Comparison of ENCODE assay signal across 1 cellular context in the genomic region with DNA sequence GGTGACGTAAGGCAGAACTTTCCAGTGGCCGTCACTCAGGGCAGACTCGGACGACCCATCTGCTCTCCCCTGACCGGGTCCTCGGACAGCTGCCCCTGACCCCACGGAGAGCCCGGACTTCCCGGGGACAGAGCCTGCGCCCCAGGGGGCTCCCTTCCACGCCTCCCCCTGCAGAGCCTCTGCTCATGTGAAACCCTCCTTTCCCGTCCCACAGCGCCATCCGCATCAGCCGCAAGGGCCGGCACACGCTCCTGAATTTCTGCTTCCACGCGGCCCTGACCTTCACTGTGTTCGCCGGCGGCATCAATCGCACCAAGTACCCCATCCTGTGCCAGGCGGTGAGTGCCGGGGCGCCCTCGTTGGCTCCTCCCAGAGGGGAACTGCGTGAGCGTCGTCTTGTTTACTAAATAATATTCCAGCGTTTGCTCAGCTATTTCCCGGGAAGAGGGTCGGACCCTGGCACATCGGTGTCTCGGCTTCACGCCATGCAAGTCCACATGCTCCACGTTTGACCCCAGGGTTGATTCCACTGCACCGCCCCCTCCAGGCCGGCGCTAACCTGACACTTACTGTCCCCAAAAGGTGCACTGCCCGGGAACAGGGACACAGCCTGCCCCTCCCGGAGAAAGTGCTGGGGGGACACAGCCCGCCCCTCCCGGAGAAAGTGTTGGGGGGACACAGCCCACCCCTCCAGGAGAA.
TF ChIP-seq lines count a peak whose summit lies in the region.

No MANE protein-coding gene starts in this region.

TF ChIP-seq in GM23338, 12 proteins besides CTCF, POLR2A, EP300 and RAD21 (continued from another document):
- TF ChIP-seq, protein P1, sequence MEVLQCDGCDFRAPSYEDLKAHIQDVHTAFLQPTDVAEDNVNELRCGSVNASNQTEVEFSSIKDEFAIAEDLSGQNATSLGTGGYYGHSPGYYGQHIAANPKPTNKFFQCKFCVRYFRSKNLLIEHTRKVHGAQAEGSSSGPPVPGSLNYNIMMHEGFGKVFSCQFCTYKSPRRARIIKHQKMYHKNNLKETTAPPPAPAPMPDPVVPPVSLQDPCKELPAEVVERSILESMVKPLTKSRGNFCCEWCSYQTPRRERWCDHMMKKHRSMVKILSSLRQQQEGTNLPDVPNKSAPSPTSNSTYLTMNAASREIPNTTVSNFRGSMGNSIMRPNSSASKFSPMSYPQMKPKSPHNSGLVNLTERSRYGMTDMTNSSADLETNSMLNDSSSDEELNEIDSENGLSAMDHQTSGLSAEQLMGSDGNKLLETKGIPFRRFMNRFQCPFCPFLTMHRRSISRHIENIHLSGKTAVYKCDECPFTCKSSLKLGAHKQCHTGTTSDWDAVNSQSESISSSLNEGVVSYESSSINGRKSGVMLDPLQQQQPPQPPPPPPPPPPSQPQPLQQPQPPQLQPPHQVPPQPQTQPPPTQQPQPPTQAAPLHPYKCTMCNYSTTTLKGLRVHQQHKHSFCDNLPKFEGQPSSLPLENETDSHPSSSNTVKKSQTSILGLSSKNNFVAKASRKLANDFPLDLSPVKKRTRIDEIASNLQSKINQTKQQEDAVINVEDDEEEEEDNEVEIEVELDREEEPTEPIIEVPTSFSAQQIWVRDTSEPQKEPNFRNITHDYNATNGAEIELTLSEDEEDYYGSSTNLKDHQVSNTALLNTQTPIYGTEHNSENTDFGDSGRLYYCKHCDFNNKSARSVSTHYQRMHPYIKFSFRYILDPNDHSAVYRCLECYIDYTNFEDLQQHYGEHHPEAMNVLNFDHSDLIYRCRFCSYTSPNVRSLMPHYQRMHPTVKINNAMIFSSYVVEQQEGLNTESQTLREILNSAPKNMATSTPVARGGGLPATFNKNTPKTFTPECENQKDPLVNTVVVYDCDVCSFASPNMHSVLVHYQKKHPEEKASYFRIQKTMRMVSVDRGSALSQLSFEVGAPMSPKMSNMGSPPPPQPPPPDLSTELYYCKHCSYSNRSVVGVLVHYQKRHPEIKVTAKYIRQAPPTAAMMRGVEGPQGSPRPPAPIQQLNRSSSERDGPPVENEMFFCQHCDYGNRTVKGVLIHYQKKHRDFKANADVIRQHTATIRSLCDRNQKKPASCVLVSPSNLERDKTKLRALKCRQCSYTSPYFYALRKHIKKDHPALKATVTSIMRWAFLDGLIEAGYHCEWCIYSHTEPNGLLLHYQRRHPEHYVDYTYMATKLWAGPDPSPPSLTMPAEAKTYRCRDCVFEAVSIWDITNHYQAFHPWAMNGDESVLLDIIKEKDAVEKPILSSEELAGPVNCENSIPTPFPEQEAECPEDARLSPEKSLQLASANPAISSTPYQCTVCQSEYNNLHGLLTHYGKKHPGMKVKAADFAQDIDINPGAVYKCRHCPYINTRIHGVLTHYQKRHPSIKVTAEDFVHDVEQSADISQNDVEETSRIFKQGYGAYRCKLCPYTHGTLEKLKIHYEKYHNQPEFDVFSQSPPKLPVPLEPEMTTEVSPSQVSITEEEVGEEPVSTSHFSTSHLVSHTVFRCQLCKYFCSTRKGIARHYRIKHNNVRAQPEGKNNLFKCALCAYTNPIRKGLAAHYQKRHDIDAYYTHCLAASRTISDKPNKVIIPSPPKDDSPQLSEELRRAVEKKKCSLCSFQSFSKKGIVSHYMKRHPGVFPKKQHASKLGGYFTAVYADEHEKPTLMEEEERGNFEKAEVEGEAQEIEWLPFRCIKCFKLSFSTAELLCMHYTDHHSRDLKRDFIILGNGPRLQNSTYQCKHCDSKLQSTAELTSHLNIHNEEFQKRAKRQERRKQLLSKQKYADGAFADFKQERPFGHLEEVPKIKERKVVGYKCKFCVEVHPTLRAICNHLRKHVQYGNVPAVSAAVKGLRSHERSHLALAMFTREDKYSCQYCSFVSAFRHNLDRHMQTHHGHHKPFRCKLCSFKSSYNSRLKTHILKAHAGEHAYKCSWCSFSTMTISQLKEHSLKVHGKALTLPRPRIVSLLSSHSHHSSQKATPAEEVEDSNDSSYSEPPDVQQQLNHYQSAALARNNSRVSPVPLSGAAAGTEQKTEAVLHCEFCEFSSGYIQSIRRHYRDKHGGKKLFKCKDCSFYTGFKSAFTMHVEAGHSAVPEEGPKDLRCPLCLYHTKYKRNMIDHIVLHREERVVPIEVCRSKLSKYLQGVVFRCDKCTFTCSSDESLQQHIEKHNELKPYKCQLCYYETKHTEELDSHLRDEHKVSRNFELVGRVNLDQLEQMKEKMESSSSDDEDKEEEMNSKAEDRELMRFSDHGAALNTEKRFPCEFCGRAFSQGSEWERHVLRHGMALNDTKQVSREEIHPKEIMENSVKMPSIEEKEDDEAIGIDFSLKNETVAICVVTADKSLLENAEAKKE (CRISPR knock-in tag; IDR thresholded peaks at IDR 0.05), result no peak
- TF ChIP-seq NANOG (IDR thresholded peaks at IDR 0.05; ENCODE audit: borderline replicate concordance) (no peak), EZH2phosphoT487 (IDR thresholded peaks at IDR 0.05; ENCODE audit: unreplicated experiment) (no peak), CREB1 (CRISPR knock-in tag; IDR thresholded peaks at IDR 0.05; ENCODE audit: low read depth) (no peak), EZH2 (IDR thresholded peaks at IDR 0.05; ENCODE audit: low read depth, unreplicated experiment) (no peak), ZNF331 (CRISPR knock-in tag; IDR thresholded peaks at IDR 0.05; ENCODE audit: low read depth) (no peak), POLR2AphosphoS5 (IDR thresholded peaks at IDR 0.05; ENCODE audit: low read depth) (no peak), JUNB (IDR thresholded peaks at IDR 0.05; ENCODE audit: unreplicated experiment) (no peak), ZNF114 (CRISPR knock-in tag; IDR thresholded peaks at IDR 0.05) (no peak)
- TF ChIP-seq, protein P2, sequence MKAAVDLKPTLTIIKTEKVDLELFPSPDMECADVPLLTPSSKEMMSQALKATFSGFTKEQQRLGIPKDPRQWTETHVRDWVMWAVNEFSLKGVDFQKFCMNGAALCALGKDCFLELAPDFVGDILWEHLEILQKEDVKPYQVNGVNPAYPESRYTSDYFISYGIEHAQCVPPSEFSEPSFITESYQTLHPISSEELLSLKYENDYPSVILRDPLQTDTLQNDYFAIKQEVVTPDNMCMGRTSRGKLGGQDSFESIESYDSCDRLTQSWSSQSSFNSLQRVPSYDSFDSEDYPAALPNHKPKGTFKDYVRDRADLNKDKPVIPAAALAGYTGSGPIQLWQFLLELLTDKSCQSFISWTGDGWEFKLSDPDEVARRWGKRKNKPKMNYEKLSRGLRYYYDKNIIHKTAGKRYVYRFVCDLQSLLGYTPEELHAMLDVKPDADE (IDR thresholded peaks at IDR 0.05), result no peak
- TF ChIP-seq, protein P3, sequence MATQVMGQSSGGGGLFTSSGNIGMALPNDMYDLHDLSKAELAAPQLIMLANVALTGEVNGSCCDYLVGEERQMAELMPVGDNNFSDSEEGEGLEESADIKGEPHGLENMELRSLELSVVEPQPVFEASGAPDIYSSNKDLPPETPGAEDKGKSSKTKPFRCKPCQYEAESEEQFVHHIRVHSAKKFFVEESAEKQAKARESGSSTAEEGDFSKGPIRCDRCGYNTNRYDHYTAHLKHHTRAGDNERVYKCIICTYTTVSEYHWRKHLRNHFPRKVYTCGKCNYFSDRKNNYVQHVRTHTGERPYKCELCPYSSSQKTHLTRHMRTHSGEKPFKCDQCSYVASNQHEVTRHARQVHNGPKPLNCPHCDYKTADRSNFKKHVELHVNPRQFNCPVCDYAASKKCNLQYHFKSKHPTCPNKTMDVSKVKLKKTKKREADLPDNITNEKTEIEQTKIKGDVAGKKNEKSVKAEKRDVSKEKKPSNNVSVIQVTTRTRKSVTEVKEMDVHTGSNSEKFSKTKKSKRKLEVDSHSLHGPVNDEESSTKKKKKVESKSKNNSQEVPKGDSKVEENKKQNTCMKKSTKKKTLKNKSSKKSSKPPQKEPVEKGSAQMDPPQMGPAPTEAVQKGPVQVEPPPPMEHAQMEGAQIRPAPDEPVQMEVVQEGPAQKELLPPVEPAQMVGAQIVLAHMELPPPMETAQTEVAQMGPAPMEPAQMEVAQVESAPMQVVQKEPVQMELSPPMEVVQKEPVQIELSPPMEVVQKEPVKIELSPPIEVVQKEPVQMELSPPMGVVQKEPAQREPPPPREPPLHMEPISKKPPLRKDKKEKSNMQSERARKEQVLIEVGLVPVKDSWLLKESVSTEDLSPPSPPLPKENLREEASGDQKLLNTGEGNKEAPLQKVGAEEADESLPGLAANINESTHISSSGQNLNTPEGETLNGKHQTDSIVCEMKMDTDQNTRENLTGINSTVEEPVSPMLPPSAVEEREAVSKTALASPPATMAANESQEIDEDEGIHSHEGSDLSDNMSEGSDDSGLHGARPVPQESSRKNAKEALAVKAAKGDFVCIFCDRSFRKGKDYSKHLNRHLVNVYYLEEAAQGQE (IDR thresholded peaks at IDR 0.05; ENCODE audit: unreplicated experiment), result no peak
